ENCODE assay signal across 1 cellular context in the genomic region with DNA sequence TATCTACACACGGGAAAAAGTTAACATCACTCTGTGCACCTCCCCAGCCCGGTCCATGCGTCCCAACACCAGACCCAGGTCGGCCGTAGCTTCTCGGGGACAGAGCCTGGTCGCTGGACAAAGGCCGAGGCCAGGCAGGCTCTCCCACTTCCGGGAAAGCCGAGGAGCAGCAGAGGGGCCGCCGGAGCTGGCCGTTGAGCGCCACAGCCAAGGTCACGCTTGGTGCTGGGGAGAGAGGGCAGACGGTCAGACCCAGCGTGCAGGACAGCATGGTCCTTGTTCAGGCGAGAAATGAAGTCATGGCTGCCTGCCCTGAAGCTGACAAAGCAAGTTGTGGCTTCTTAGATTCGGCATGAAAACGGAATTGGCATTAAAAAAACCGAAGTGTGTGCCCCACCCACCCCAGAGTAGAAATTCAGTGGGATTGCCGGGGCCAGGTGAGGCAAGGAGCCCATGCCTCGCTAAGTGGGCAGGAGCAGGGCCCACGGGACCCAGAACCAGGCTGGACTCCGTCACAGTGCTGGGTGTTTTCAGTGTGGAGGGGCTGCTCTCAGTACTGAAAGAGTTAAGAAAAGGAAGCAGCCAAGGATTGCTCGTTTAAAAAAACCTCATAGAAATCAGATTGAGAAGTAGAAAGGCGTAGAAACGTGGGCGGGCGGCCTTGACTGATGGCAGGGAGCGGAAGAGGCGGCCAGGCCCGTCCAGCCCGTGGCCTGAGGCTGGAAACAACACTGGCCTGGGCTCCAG.
A peak's percentile ranks its signal among the peaks of the same experiment; 100 is the strongest.
TF ChIP-seq lines count a peak whose summit lies in the region.

No MANE protein-coding gene starts in this region.

TF ChIP-seq in HepG2, 621 proteins besides CTCF, POLR2A, EP300 and RAD21 (continued from another document and continues in another):
- TF ChIP-seq, protein P1, sequence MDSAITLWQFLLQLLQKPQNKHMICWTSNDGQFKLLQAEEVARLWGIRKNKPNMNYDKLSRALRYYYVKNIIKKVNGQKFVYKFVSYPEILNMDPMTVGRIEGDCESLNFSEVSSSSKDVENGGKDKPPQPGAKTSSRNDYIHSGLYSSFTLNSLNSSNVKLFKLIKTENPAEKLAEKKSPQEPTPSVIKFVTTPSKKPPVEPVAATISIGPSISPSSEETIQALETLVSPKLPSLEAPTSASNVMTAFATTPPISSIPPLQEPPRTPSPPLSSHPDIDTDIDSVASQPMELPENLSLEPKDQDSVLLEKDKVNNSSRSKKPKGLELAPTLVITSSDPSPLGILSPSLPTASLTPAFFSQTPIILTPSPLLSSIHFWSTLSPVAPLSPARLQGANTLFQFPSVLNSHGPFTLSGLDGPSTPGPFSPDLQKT (CRISPR knock-in tag; IDR thresholded peaks at IDR 0.05; ENCODE audit: borderline replicate concordance) = no peak
- TF ChIP-seq ZNF3 (CRISPR knock-in tag; IDR thresholded peaks at IDR 0.05) (no peak), KMT2B (CRISPR knock-in tag; IDR thresholded peaks at IDR 0.05) (peak; percentile 71), YEATS4 (CRISPR knock-in tag; IDR thresholded peaks at IDR 0.05; ENCODE audit: borderline replicate concordance) (peak; percentile 83), ZNF101 (CRISPR knock-in tag; IDR thresholded peaks at IDR 0.05; ENCODE audit: borderline replicate concordance, low read depth) (no peak), MATR3 (CRISPR knock-in tag; IDR thresholded peaks at IDR 0.05) (no peak), KLF16 (CRISPR knock-in tag; IDR thresholded peaks at IDR 0.05) (peak; percentile 44 to 84; a peak in 2 of 4 replicates), ZNF207 (IDR thresholded peaks at IDR 0.05; ENCODE audit: borderline replicate concordance) (no peak), RARG (CRISPR knock-in tag; IDR thresholded peaks at IDR 0.05; ENCODE audit: low read depth) (no peak), NR3C1 (CRISPR knock-in tag; IDR thresholded peaks at IDR 0.05) (no peak), SIX4 (CRISPR knock-in tag; IDR thresholded peaks at IDR 0.05) (no peak), ZNF274 (CRISPR knock-in tag; IDR thresholded peaks at IDR 0.05) (0 out of 2 replicates have a peak, but pooled peaks have one; percentile 55), GFI1 (CRISPR knock-in tag; IDR thresholded peaks at IDR 0.05; ENCODE audit: borderline replicate concordance) (peak; percentile 7; the same call in 1 of the 2 replicates), YEATS2 (CRISPR knock-in tag; IDR thresholded peaks at IDR 0.05; ENCODE audit: borderline replicate concordance) (peak; percentile 65; the same call in 1 of the 2 replicates), BORCS8-MEF2B (CRISPR knock-in tag; IDR thresholded peaks at IDR 0.05) (peak; percentile 42), KAT7 (CRISPR knock-in tag; IDR thresholded peaks at IDR 0.05; ENCODE audit: borderline replicate concordance) (no peak; the same call in 1 of the 2 replicates), FOXP1 (IDR thresholded peaks at IDR 0.05) (no peak), FOXP1 (CRISPR knock-in tag; IDR thresholded peaks at IDR 0.05) (0 out of 2 replicates have a peak, but pooled peaks have one; percentile 8), CREB1 (IDR thresholded peaks at IDR 0.05) (no peak), CREB1 (CRISPR knock-in tag; IDR thresholded peaks at IDR 0.05) (no peak), RBFOX2 (IDR thresholded peaks at IDR 0.05; ENCODE audit: low read depth, low read length) (peak; percentile 80), MAZ (IDR thresholded peaks at IDR 0.05; ENCODE audit: borderline replicate concordance, low read depth, low read length) (no peak), MAZ (CRISPR knock-in tag; IDR thresholded peaks at IDR 0.05; ENCODE audit: low read depth) (no peak), PHF20 (CRISPR knock-in tag; IDR thresholded peaks at IDR 0.05) (peak; percentile 71), AHR (CRISPR knock-in tag; IDR thresholded peaks at IDR 0.05) (0 out of 2 replicates have a peak, but pooled peaks have one; percentile 32)
- TF ChIP-seq, protein P2, sequence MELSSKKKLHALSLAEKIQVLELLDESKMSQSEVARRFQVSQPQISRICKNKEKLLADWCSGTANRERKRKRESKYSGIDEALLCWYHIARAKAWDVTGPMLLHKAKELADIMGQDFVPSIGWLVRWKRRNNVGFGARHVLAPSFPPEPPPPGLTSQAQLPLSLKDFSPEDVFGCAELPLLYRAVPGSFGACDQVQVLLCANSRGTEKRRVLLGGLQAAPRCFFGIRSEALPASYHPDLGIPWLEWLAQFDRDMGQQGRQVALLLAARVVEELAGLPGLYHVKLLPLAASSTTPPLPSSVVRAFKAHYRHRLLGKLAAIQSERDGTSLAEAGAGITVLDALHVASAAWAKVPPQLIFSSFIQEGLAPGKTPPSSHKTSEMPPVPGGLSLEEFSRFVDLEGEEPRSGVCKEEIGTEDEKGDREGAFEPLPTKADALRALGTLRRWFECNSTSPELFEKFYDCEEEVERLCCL (CRISPR knock-in tag; IDR thresholded peaks at IDR 0.05; ENCODE audit: borderline replicate concordance) = no peak
- TF ChIP-seq, protein P3, sequence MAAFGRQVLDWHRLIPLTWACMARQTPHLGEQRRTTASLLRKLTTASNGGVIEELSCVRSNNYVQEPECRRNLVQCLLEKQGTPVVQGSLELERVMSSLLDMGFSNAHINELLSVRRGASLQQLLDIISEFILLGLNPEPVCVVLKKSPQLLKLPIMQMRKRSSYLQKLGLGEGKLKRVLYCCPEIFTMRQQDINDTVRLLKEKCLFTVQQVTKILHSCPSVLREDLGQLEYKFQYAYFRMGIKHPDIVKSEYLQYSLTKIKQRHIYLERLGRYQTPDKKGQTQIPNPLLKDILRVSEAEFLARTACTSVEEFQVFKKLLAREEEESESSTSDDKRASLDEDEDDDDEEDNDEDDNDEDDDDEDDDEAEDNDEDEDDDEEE (CRISPR knock-in tag; IDR thresholded peaks at IDR 0.05) = peak; percentile 77; the same call in 1 of the 2 replicates
- TF ChIP-seq, protein P4, sequence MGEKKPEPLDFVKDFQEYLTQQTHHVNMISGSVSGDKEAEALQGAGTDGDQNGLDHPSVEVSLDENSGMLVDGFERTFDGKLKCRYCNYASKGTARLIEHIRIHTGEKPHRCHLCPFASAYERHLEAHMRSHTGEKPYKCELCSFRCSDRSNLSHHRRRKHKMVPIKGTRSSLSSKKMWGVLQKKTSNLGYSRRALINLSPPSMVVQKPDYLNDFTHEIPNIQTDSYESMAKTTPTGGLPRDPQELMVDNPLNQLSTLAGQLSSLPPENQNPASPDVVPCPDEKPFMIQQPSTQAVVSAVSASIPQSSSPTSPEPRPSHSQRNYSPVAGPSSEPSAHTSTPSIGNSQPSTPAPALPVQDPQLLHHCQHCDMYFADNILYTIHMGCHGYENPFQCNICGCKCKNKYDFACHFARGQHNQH (CRISPR knock-in tag; IDR thresholded peaks at IDR 0.05) = peak; percentile 69; the same call in 1 of the 2 replicates
- TF ChIP-seq, protein P5, sequence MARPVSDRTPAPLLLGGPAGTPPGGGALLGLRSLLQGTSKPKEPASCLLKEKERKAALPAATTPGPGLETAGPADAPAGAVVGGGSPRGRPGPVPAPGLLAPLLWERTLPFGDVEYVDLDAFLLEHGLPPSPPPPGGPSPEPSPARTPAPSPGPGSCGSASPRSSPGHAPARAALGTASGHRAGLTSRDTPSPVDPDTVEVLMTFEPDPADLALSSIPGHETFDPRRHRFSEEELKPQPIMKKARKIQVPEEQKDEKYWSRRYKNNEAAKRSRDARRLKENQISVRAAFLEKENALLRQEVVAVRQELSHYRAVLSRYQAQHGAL (CRISPR knock-in tag; IDR thresholded peaks at IDR 0.05; ENCODE audit: not compliant biosample characterization) = peak; percentile 83
- TF ChIP-seq, protein P6, sequence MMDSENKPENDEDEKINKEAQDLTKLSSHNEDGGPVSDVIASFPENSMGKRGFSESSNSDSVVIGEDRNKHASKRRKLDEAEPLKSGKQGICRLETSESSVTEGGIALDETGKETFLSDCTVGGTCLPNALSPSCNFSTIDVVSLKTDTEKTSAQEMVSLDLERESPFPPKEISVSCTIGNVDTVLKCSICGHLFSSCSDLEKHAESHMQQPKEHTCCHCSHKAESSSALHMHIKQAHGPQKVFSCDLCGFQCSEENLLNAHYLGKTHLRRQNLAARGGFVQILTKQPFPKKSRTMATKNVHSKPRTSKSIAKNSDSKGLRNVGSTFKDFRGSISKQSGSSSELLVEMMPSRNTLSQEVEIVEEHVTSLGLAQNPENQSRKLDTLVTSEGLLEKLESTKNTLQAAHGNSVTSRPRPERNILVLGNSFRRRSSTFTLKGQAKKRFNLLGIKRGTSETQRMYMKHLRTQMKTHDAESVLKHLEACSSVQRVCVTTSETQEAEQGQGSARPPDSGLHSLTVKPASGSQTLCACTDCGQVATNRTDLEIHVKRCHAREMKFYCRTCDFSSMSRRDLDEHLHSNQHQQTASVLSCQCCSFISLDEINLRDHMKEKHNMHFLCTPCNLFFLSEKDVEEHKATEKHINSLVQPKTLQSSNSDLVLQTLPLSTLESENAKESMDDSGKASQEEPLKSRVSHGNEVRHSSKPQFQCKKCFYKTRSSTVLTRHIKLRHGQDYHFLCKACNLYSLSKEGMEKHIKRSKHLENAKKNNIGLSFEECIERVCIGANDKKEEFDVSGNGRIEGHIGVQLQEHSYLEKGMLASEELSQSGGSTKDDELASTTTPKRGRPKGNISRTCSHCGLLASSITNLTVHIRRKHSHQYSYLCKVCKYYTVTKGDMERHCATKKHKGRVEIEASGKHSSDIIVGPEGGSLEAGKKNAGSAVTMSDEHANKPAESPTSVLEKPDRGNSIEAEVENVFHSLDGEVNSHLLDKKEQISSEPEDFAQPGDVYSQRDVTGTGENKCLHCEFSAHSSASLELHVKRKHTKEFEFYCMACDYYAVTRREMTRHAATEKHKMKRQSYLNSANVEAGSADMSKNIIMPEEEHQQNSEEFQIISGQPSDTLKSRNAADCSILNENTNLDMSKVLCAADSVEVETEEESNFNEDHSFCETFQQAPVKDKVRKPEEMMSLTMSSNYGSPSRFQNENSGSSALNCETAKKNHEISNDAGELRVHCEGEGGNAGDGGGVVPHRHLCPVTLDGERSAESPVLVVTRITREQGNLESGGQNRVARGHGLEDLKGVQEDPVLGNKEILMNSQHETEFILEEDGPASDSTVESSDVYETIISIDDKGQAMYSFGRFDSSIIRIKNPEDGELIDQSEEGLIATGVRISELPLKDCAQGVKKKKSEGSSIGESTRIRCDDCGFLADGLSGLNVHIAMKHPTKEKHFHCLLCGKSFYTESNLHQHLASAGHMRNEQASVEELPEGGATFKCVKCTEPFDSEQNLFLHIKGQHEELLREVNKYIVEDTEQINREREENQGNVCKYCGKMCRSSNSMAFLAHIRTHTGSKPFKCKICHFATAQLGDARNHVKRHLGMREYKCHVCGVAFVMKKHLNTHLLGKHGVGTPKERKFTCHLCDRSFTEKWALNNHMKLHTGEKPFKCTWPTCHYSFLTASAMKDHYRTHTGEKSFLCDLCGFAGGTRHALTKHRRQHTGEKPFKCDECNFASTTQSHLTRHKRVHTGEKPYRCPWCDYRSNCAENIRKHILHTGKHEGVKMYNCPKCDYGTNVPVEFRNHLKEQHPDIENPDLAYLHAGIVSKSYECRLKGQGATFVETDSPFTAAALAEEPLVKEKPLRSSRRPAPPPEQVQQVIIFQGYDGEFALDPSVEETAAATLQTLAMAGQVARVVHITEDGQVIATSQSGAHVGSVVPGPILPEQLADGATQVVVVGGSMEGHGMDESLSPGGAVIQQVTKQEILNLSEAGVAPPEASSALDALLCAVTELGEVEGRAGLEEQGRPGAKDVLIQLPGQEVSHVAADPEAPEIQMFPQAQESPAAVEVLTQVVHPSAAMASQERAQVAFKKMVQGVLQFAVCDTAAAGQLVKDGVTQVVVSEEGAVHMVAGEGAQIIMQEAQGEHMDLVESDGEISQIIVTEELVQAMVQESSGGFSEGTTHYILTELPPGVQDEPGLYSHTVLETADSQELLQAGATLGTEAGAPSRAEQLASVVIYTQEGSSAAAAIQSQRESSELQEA (CRISPR knock-in tag; IDR thresholded peaks at IDR 0.05; ENCODE audit: not compliant biosample characterization) = no peak
- TF ChIP-seq, protein P7, sequence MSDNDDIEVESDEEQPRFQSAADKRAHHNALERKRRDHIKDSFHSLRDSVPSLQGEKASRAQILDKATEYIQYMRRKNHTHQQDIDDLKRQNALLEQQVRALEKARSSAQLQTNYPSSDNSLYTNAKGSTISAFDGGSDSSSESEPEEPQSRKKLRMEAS (IDR thresholded peaks at IDR 0.05) = peak; percentile 96
- TF ChIP-seq, protein P8, sequence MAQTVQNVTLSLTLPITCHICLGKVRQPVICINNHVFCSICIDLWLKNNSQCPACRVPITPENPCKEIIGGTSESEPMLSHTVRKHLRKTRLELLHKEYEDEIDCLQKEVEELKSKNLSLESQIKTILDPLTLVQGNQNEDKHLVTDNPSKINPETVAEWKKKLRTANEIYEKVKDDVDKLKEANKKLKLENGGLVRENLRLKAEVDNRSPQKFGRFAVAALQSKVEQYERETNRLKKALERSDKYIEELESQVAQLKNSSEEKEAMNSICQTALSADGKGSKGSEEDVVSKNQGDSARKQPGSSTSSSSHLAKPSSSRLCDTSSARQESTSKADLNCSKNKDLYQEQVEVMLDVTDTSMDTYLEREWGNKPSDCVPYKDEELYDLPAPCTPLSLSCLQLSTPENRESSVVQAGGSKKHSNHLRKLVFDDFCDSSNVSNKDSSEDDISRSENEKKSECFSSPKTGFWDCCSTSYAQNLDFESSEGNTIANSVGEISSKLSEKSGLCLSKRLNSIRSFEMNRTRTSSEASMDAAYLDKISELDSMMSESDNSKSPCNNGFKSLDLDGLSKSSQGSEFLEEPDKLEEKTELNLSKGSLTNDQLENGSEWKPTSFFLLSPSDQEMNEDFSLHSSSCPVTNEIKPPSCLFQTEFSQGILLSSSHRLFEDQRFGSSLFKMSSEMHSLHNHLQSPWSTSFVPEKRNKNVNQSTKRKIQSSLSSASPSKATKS (CRISPR knock-in tag; IDR thresholded peaks at IDR 0.05) = no peak
- TF ChIP-seq, protein P9, sequence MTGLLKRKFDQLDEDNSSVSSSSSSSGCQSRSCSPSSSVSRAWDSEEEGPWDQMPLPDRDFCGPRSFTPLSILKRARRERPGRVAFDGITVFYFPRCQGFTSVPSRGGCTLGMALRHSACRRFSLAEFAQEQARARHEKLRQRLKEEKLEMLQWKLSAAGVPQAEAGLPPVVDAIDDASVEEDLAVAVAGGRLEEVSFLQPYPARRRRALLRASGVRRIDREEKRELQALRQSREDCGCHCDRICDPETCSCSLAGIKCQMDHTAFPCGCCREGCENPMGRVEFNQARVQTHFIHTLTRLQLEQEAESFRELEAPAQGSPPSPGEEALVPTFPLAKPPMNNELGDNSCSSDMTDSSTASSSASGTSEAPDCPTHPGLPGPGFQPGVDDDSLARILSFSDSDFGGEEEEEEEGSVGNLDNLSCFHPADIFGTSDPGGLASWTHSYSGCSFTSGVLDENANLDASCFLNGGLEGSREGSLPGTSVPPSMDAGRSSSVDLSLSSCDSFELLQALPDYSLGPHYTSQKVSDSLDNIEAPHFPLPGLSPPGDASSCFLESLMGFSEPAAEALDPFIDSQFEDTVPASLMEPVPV (CRISPR knock-in tag; IDR thresholded peaks at IDR 0.05) = peak; percentile 90
- TF ChIP-seq, protein P10, sequence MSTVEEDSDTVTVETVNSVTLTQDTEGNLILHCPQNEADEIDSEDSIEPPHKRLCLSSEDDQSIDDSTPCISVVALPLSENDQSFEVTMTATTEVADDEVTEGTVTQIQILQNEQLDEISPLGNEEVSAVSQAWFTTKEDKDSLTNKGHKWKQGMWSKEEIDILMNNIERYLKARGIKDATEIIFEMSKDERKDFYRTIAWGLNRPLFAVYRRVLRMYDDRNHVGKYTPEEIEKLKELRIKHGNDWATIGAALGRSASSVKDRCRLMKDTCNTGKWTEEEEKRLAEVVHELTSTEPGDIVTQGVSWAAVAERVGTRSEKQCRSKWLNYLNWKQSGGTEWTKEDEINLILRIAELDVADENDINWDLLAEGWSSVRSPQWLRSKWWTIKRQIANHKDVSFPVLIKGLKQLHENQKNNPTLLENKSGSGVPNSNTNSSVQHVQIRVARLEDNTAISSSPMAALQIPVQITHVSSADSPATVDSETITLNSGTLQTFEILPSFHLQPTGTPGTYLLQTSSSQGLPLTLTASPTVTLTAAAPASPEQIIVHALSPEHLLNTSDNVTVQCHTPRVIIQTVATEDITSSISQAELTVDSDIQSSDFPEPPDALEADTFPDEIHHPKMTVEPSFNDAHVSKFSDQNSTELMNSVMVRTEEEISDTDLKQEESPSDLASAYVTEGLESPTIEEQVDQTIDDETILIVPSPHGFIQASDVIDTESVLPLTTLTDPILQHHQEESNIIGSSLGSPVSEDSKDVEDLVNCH (CRISPR knock-in tag; IDR thresholded peaks at IDR 0.05) = no peak
